ENCODE assay signal across 8 cellular contexts in the genomic region with DNA sequence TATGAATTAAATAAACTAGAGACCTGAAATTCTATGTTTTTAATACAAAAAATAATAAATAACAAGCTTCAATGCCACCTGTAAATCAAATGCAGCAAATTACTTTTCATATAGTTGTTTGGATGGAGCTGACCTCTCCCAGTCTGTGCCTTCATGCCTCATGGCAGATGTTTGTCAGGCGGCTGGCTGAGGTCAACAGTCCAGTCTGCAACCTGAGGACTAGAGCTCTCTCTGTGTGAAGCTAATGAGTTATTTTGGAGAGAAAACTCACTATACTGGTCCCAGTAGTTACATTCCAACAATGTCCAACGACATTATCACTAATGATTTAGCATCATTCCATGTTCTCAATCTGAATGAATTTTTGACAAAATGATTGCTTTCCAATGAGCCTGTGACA.
"Had no signal": no experiment of that assay in that cellular context is flagged by ENCODE, and none has a peak within 500 bp of the region (broad histone marks: within the 10 kb centered on the region; RNA-seq: fewer than 3 reads in every experiment).

No MANE protein-coding gene starts in this region.

- FAIRE-seq: K562 had no signal

- H3K27ac ChIP-seq: GM23248, HL-60 had no signal

- H3K4me3 ChIP-seq: GM23248, K562 had no signal

- ATAC-seq: K562 had no signal

- DNase-seq: GM23248, GOT3, H9, HCEC 1CT, IMR-90, KG1 had no signal

- H2AFZ ChIP-seq: GM23248 had no signal

- H3K4me3 Mint-ChIP-seq: H9 had no signal

- H3K9ac ChIP-seq: GM23248 had no signal

- H3K27ac Mint-ChIP-seq: H9 had no signal
